11 cellular contexts compared by ENCODE assay signal in the genomic region with DNA sequence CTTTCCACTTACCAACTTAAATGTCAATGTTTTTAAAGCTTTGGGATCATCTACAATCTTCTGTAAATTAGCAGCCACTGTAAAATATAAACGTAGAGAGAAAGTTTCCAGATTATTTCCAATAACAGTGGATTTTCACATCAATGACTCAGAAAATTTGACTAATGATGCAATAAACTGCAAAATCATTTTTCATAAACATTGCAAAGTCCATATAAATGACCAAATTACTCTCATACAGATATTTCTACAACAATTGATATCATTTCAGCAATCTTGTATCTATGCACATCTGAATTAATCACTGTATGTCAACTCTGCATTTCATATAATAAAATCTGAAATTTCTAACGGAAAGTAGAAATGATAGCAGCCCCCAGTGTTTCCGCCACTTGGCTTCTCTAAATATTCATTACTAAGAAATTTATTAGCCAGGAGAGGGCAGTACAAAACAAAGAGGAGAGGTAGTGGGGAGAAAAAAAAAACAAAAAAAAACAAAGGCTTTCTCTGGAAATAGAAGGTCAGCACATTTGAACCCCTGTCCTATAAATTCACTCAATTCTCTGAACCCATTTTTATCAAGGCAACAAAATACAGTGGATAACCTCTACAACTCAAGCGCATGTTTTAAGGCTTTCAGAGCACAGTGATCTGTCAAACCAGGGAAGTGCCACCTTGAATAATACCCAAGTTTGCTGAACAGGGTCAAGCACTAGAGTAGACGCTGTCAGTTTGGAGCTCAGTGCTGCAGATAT.
DNase-seq lines count a peak whose midpoint lies in the region; ATAC-seq, FAIRE-seq and TF ChIP-seq lines count a peak whose summit lies in the region.
"Had no signal": no experiment of that assay in that cellular context is flagged by ENCODE, and none has a peak within 500 bp of the region (broad histone marks: within the 10 kb centered on the region; RNA-seq: fewer than 3 reads in every experiment).

No MANE protein-coding gene starts in this region.

- H3K27me3 ChIP-seq in astrocyte (ENCODE audit: insufficient read depth, low read length) = no peaks in the 10 kb centered on the region
- no peaks in the 10 kb centered on the region for H3K27me3 ChIP-seq in liver (ENCODE audit: control insufficient read depth in 4 of 4, insufficient read depth in 4 of 4, low read length in 3 of 4)

- H3K27me3 Mint-ChIP-seq in HFFc6 (ENCODE audit: insufficient read depth) (peaks cover 2% of the 10 kb centered on the region), astrocyte (ENCODE audit: low read depth, unreplicated experiment) (no peaks in the 10 kb centered on the region)

- H3K79me2 ChIP-seq in astrocyte (ENCODE audit: insufficient read depth, low read length) = no peaks in the 10 kb centered on the region
- H3K79me2 ChIP-seq: parathyroid adenoma had no signal

- H3K4me3 Mint-ChIP-seq in HFFc6 = no peak overlapping the region
- H3K4me3 Mint-ChIP-seq in astrocyte (ENCODE audit: unreplicated experiment) = no peak overlapping the region

- H2AFZ ChIP-seq in astrocyte (ENCODE audit: low read depth, low read length) = no peak overlapping the region
- H2AFZ ChIP-seq: parathyroid adenoma had no signal

- TF ChIP-seq CTCF in C4-2B (conservative IDR thresholded peaks at IDR 0.05) (peak; percentile 42), HFFc6 (IDR thresholded peaks at IDR 0.05) (peak; percentile 73), astrocyte (IDR thresholded peaks at IDR 0.05; ENCODE audit: insufficient read depth, low read depth, low read length) (peak; percentile 13), liver (IDR thresholded peaks at IDR 0.05; ENCODE audit: low read depth, low read length, missing input control) (peak; percentile 7)

- H3K4me1 ChIP-seq in astrocyte (ENCODE audit: insufficient read depth, low read length) (no peaks in the 10 kb centered on the region), liver (ENCODE audit: control insufficient read depth in 4 of 4, insufficient read depth in 4 of 4, low read length in 3 of 4) (no peaks in the 10 kb centered on the region)
- H3K4me1 ChIP-seq: parathyroid adenoma had no signal

- H3K27ac Mint-ChIP-seq in HFFc6 (no peak overlapping the region), astrocyte (ENCODE audit: unreplicated experiment) (no peak overlapping the region)

- H3K9me3 ChIP-seq in astrocyte (ENCODE audit: insufficient read depth, low read depth, low read length) = no peaks in the 10 kb centered on the region
- H3K9me3 ChIP-seq in liver (ENCODE audit: control insufficient read depth in 4 of 4, low read length in 3 of 4) = no peaks in the 10 kb centered on the region

- FAIRE-seq in astrocyte (lab: Jason Lieb, UNC) = no peak

- H3K4me1 Mint-ChIP-seq in HFFc6 (ENCODE audit: low read depth) = peaks cover 17% of the 10 kb centered on the region
- H3K4me1 Mint-ChIP-seq in astrocyte (ENCODE audit: low read depth, unreplicated experiment) = no peaks in the 10 kb centered on the region

- WGBS in liver = 79% methylated on average over 5 of the region's 5 CpGs

- ATAC-seq in GM21381 (IDR thresholded peaks at IDR 0.05; ENCODE audit: unreplicated experiment) (no peak), HG03520 (IDR thresholded peaks at IDR 0.05; ENCODE audit: unreplicated experiment) (no peak)

- no peak overlapping the region for H3K4me3 ChIP-seq in astrocyte (ENCODE audit: insufficient read depth, low read depth, low read length)
- H3K4me3 ChIP-seq in liver (ENCODE audit: low read depth in 1 of 3, low read length in 3 of 3) = no peak overlapping the region

- H3K27ac ChIP-seq in C4-2B (no peak overlapping the region), astrocyte (ENCODE audit: low read depth, low read length) (no peak overlapping the region), liver (ENCODE audit: low read depth in 1 of 2, low read length in 2 of 2) (no peak overlapping the region)
- H3K27ac ChIP-seq: parathyroid adenoma had no signal

- no peaks in the 10 kb centered on the region for H3K9me3 Mint-ChIP-seq in HFFc6
- H3K9me3 Mint-ChIP-seq in astrocyte (ENCODE audit: unreplicated experiment) = peaks cover 2% of the 10 kb centered on the region

- H3K36me3 ChIP-seq in astrocyte (ENCODE audit: insufficient read depth, low read length) = no peaks in the 10 kb centered on the region
- H3K36me3 ChIP-seq in liver (ENCODE audit: control insufficient read depth in 4 of 4, insufficient read depth in 3 of 4, low read depth in 1 of 4, low read length in 3 of 4) = no peaks in the 10 kb centered on the region

- H3K9ac ChIP-seq in astrocyte (ENCODE audit: low read length) (no peak overlapping the region), liver (ENCODE audit: low read depth in 1 of 2, low read length in 2 of 2) (no peak overlapping the region)
- H3K9ac ChIP-seq: parathyroid adenoma had no signal

- DNase-seq in HFFc6 = peak; percentile 13
- no peak for DNase-seq in astrocyte (ENCODE audit: low read depth)
- no peak for DNase-seq in RKO (ENCODE audit: low spot score)
- no peak for DNase-seq in NCI-H187 treated with DMSO at 0.1 percent for 48 hours (lab: John Stamatoyannopoulos, UW)
- DNase-seq: activated CD4-positive, CD25-positive, alpha-beta regulatory T cell treated with anti-CD3 and anti-CD28 coated beads, Interleukin-2, amount 50 U/mL, for 72 hours; NCI-H345 had no signal

- no peak overlapping the region for H3K4me2 ChIP-seq in astrocyte (ENCODE audit: low read length)

- H3K36me3 Mint-ChIP-seq in HFFc6 (ENCODE audit: low read depth) (no peaks in the 10 kb centered on the region), astrocyte (ENCODE audit: low read depth, unreplicated experiment) (peaks cover 2% of the 10 kb centered on the region)

- TF ChIP-seq RAD21 in liver (IDR thresholded peaks at IDR 0.05) = peak; percentile 32 to 51

- no peaks in the 10 kb centered on the region for H4K20me1 ChIP-seq in astrocyte (ENCODE audit: insufficient read depth, low read length)

TF ChIP-seq in liver, 16 proteins besides CTCF, POLR2A, EP300 and RAD21:
- no peak for TF ChIP-seq FOXA2 (IDR thresholded peaks at IDR 0.05)
- no peak for TF ChIP-seq HNF4G (IDR thresholded peaks at IDR 0.05)
- TF ChIP-seq SP1 (IDR thresholded peaks at IDR 0.05) = no peak
- TF ChIP-seq RXRA (IDR thresholded peaks at IDR 0.05) = no peak
- no peak for TF ChIP-seq EGR1 (IDR thresholded peaks at IDR 0.05; ENCODE audit: low read depth in 2 of 2)
- TF ChIP-seq JUND (IDR thresholded peaks at IDR 0.05) = no peak
- TF ChIP-seq, protein P1, sequence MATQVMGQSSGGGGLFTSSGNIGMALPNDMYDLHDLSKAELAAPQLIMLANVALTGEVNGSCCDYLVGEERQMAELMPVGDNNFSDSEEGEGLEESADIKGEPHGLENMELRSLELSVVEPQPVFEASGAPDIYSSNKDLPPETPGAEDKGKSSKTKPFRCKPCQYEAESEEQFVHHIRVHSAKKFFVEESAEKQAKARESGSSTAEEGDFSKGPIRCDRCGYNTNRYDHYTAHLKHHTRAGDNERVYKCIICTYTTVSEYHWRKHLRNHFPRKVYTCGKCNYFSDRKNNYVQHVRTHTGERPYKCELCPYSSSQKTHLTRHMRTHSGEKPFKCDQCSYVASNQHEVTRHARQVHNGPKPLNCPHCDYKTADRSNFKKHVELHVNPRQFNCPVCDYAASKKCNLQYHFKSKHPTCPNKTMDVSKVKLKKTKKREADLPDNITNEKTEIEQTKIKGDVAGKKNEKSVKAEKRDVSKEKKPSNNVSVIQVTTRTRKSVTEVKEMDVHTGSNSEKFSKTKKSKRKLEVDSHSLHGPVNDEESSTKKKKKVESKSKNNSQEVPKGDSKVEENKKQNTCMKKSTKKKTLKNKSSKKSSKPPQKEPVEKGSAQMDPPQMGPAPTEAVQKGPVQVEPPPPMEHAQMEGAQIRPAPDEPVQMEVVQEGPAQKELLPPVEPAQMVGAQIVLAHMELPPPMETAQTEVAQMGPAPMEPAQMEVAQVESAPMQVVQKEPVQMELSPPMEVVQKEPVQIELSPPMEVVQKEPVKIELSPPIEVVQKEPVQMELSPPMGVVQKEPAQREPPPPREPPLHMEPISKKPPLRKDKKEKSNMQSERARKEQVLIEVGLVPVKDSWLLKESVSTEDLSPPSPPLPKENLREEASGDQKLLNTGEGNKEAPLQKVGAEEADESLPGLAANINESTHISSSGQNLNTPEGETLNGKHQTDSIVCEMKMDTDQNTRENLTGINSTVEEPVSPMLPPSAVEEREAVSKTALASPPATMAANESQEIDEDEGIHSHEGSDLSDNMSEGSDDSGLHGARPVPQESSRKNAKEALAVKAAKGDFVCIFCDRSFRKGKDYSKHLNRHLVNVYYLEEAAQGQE (IDR thresholded peaks at IDR 0.05) = no peak
- TF ChIP-seq, protein P2, sequence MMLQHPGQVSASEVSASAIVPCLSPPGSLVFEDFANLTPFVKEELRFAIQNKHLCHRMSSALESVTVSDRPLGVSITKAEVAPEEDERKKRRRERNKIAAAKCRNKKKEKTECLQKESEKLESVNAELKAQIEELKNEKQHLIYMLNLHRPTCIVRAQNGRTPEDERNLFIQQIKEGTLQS (IDR thresholded peaks at IDR 0.05) = no peak

Comparison
In these comparisons a context has a peak if more than half of its experiments do, and no peak if none do; other contexts are left out.
1. CTCF ChIP-seq: peak in every context shown above with its lines; median percentile 73 in HFFc6; 42 in C4-2B; 13 in astrocyte; 7 in liver.